ENCODE assay signal across 21 cellular contexts in genomic region chr11:17412488-17413180, GRCh38. TPM values are rescaled to one million over a fixed set of nuclear protein-coding genes. Genes with fewer than 3 reads are reported as not detected.
DNase-seq lines count a peak whose midpoint lies in the region; ATAC-seq, FAIRE-seq and TF ChIP-seq lines count a peak whose summit lies in the region.
"Had no signal": no experiment of that assay in that cellular context is flagged by ENCODE, and none has a peak within 500 bp of the region (broad histone marks: within the 10 kb centered on the region; RNA-seq: fewer than 3 reads in every experiment).

No MANE protein-coding gene starts in this region.

- CTCF ChIA-PET in naive thymus-derived CD4-positive, alpha-beta T cell (lab: Charles Lee), result interaction anchor here (1.3 kb wide), 1 partner anchor 30 kb away, joined by 3 read pairs; no protein-coding TSS in a partner anchor

- H3K9me3 ChIP-seq in kidney (ENCODE audit: control insufficient read depth in 1 of 2, low read length in 2 of 2), result no peaks in the 10 kb centered on the region
- H3K9me3 ChIP-seq in naive thymus-derived CD4-positive, alpha-beta T cell (ENCODE audit: control insufficient read depth in 2 of 3, low read length in 3 of 3), result no peaks in the 10 kb centered on the region
- H3K9me3 ChIP-seq: SJSA1, vagina had no signal

- no peak for ATAC-seq in Right ventricle myocardium inferior
- no peak for ATAC-seq in natural killer cell treated with Interleukin-12 subunit alpha and Interleukin-12 subunit beta and Interleukin-15 and Interleukin-18, amount 100 ng/mL, for 72 hours
- no peak for ATAC-seq in naive thymus-derived CD4-positive, alpha-beta T cell
- ATAC-seq: esophagus mucosa had no signal

- no peak overlapping the region for H3K27ac Mint-ChIP-seq in natural killer cell treated with Interleukin-12 subunit alpha and Interleukin-12 subunit beta and Interleukin-15 and Interleukin-18, amount 100 ng/mL, for 72 hours
- H3K27ac Mint-ChIP-seq in naive thymus-derived CD4-positive, alpha-beta T cell, result no peak overlapping the region
- H3K27ac Mint-ChIP-seq: activated naive CD8-positive, alpha-beta T cell treated with anti-CD3 and anti-CD28 coated beads for 36 hours; activated T-cell treated with anti-CD3 and anti-CD28 coated beads, Interleukin-2, amount 50 U/mL, for 24 hours; nephron progenitor cell had no signal

- no peak for FAIRE-seq in kidney (lab: Jason Lieb, UNC)
- FAIRE-seq: GM12891 had no signal

- POLR2A ChIA-PET in naive thymus-derived CD4-positive, alpha-beta T cell (lab: Charles Lee), result no interaction called here

- peaks cover 8 to 21% of the 10 kb centered on the region in 2 donors for H3K27me3 Mint-ChIP-seq in natural killer cell treated with Interleukin-12 subunit alpha and Interleukin-12 subunit beta and Interleukin-15 and Interleukin-18, amount 100 ng/mL, for 72 hours
- H3K27me3 Mint-ChIP-seq in naive thymus-derived CD4-positive, alpha-beta T cell, result peaks cover 0 to 23% (median 17%) of the 10 kb centered on the region in 5 donors

- intact Hi-C loops in kidney (cut with DNase I), result no loop called here
- intact Hi-C loops in Right ventricle myocardium inferior (cut with DNase I), result no loop called here
- intact Hi-C loops in naive thymus-derived CD4-positive, alpha-beta T cell (cut with micrococcal nuclease), result no loop called here

- H3K36me3 ChIP-seq in H7 (replicated peaks; ENCODE audit: control insufficient read depth, insufficient read depth, low read length) (no peaks in the 10 kb centered on the region), kidney (ENCODE audit: control insufficient read depth in 1 of 2, insufficient read depth in 2 of 2, low read length in 2 of 2) (no peaks in the 10 kb centered on the region)
- H3K36me3 ChIP-seq in naive thymus-derived CD4-positive, alpha-beta T cell (ENCODE audit: control insufficient read depth in 2 of 3, insufficient read depth in 3 of 3, low read length in 3 of 3), result no peaks in the 10 kb centered on the region
- H3K36me3 ChIP-seq: SJSA1, vagina had no signal

- no peaks in the 10 kb centered on the region for H3K27me3 ChIP-seq in H7 (ENCODE audit: control insufficient read depth, insufficient read depth, low read length)
- no peaks in the 10 kb centered on the region for H3K27me3 ChIP-seq in naive thymus-derived CD4-positive, alpha-beta T cell (ENCODE audit: control insufficient read depth in 2 of 2, insufficient read depth in 2 of 2, low read length in 2 of 2)
- H3K27me3 ChIP-seq: vagina had no signal

- H3K4me1 Mint-ChIP-seq in natural killer cell treated with Interleukin-12 subunit alpha and Interleukin-12 subunit beta and Interleukin-15 and Interleukin-18, amount 100 ng/mL, for 72 hours (ENCODE audit: low read depth in 2 of 2), result no peaks in the 10 kb centered on the region
- H3K4me1 Mint-ChIP-seq in naive thymus-derived CD4-positive, alpha-beta T cell, result peaks cover 0 to 38% (median 5%) of the 10 kb centered on the region in 7 donors

- DNase-seq in H7 (peak; percentile 75), NCI-H774 (lab: John Stamatoyannopoulos, UW) (peak; percentile 5), kidney (peak; percentile 4), Right ventricle myocardium inferior (ENCODE audit: missing footprints) (no peak)
- DNase-seq in activated CD4-positive, alpha-beta T cell treated with anti-CD3 and anti-CD28 coated beads, Interleukin-2, amount 50 U/mL, for 48 hours, result no peak
- DNase-seq in natural killer cell treated with Interleukin-12 subunit alpha and Interleukin-12 subunit beta and Interleukin-15 and Interleukin-18, amount 100 ng/mL, for 72 hours (ENCODE audit: low spot score), result no peak
- DNase-seq in naive thymus-derived CD4-positive, alpha-beta T cell, result no peak
- DNase-seq: activated naive CD8-positive, alpha-beta T cell treated with anti-CD3 and anti-CD28 coated beads for 36 hours; activated T-cell treated with anti-CD3 and anti-CD28 coated beads, Interleukin-2, amount 50 U/mL, for 24 hours; CD8-positive, alpha-beta memory T cell; dermis blood vessel endothelial cell; GDM1; mesenchymal stem cell; NCI-H2171 treated with DMSO at 0.1 percent for 48 hours; nephron progenitor cell had no signal

- H3K27ac ChIP-seq in C4-2B (peak overlapping the region; percentile 58), kidney (ENCODE audit: low read depth in 2 of 2, low read length in 2 of 2) (no peak overlapping the region)
- H3K27ac ChIP-seq in naive thymus-derived CD4-positive, alpha-beta T cell (ENCODE audit: low read depth, low read length), result no peak overlapping the region
- H3K27ac ChIP-seq: SJSA1, vagina had no signal

- H3K36me3 Mint-ChIP-seq in natural killer cell treated with Interleukin-12 subunit alpha and Interleukin-12 subunit beta and Interleukin-15 and Interleukin-18, amount 100 ng/mL, for 72 hours, result no peaks in the 10 kb centered on the region
- no peaks in the 10 kb centered on the region for H3K36me3 Mint-ChIP-seq in naive thymus-derived CD4-positive, alpha-beta T cell
- H3K36me3 Mint-ChIP-seq: activated naive CD8-positive, alpha-beta T cell treated with anti-CD3 and anti-CD28 coated beads for 36 hours; CD8-positive, alpha-beta memory T cell had no signal

- peaks cover 0 to 5% of the 10 kb centered on the region in 2 donors for H3K4me1 ChIP-seq in kidney (ENCODE audit: control insufficient read depth in 1 of 2, insufficient read depth in 1 of 2, low read depth in 1 of 2, low read length in 2 of 2)
- no peaks in the 10 kb centered on the region for H3K4me1 ChIP-seq in naive thymus-derived CD4-positive, alpha-beta T cell (ENCODE audit: control insufficient read depth in 2 of 2, insufficient read depth in 2 of 2, low read length in 2 of 2)
- H3K4me1 ChIP-seq: SJSA1, vagina had no signal

- H3K4me3 Mint-ChIP-seq in natural killer cell treated with Interleukin-12 subunit alpha and Interleukin-12 subunit beta and Interleukin-15 and Interleukin-18, amount 100 ng/mL, for 72 hours, result no peak overlapping the region
- H3K4me3 Mint-ChIP-seq in naive thymus-derived CD4-positive, alpha-beta T cell, result no peak overlapping the region
- H3K4me3 Mint-ChIP-seq: activated naive CD8-positive, alpha-beta T cell treated with anti-CD3 and anti-CD28 coated beads for 36 hours; activated T-cell treated with anti-CD3 and anti-CD28 coated beads, Interleukin-2, amount 50 U/mL, for 24 hours; CD8-positive, alpha-beta memory T cell; nephron progenitor cell had no signal

- TF ChIP-seq CTCF in C4-2B (conservative IDR thresholded peaks at IDR 0.05) (no peak), kidney (IDR thresholded peaks at IDR 0.05; ENCODE audit: borderline replicate concordance, extremely low read depth, insufficient read depth) (no peak)

- H3K9ac ChIP-seq in kidney (ENCODE audit: low read length in 2 of 2), result no peak overlapping the region

- no peaks in the 10 kb centered on the region for H3K9me3 Mint-ChIP-seq in natural killer cell treated with Interleukin-12 subunit alpha and Interleukin-12 subunit beta and Interleukin-15 and Interleukin-18, amount 100 ng/mL, for 72 hours
- H3K9me3 Mint-ChIP-seq in naive thymus-derived CD4-positive, alpha-beta T cell, result no peaks in the 10 kb centered on the region
- H3K9me3 Mint-ChIP-seq: activated naive CD8-positive, alpha-beta T cell treated with anti-CD3 and anti-CD28 coated beads for 36 hours; activated T-cell treated with anti-CD3 and anti-CD28 coated beads, Interleukin-2, amount 50 U/mL, for 24 hours; CD8-positive, alpha-beta memory T cell; nephron progenitor cell had no signal

- H3K4me3 ChIP-seq in H7 (ENCODE audit: insufficient read depth, low read depth, low read length) (no peak overlapping the region), kidney (ENCODE audit: low read length in 2 of 2) (no peak overlapping the region)
- H3K4me3 ChIP-seq in naive thymus-derived CD4-positive, alpha-beta T cell (ENCODE audit: low read length), result no peak overlapping the region
- H3K4me3 ChIP-seq: SJSA1, vagina had no signal

RNA-seq across cellular contexts. Expression of gene KCNJ11, which starts 24.2 kb away (rescaled TPM):
- 2.1 and 4.3 TPM in 2 replicates for total RNA-seq in H7 (2014; rRNA removed; shearing (Covaris generic))
- total RNA-seq in kidney (4.8 TPM), Right ventricle myocardium inferior (23.5 TPM)
- 3.6 TPM for polyA plus RNA-seq in kidney (ENCODE audit: insufficient read depth, low read depth, low replicate concordance)
- total RNA-seq in natural killer cell treated with Interleukin-12 subunit alpha and Interleukin-12 subunit beta and Interleukin-15 and Interleukin-18, amount 100 ng/mL, for 72 hours, result under 1 TPM in 1 of 2 donors, not detected in 1; 0.75 TPM
- 1 to 10 TPM in 1 of 5 experiments, under 1 TPM in 2, not detected in 2; 0.24 to 1.4 (median 0.30) TPM for total RNA-seq in naive thymus-derived CD4-positive, alpha-beta T cell
- polyA plus RNA-seq in naive thymus-derived CD4-positive, alpha-beta T cell, result not detected
- total RNA-seq: SJSA1, vagina had no signal
- polyA plus RNA-seq: AG04450 had no signal

Comparison
In these comparisons a context has a peak if more than half of its experiments do, and no peak if none do; other contexts are left out.
1. DNase-seq: peak in H7 (single experiment), NCI-H774 (single experiment) and kidney (single experiment); none in Right ventricle myocardium inferior (single experiment), activated CD4-positive, alpha-beta T cell treated with anti-CD3 and anti-CD28 coated beads, Interleukin-2, amount 50 U/mL, for 48 hours (0 of 2), natural killer cell treated with Interleukin-12 subunit alpha and Interleukin-12 subunit beta and Interleukin-15 and Interleukin-18, amount 100 ng/mL, for 72 hours (single experiment) and naive thymus-derived CD4-positive, alpha-beta T cell (0 of 9).